ENCODE assay signal across 1 cellular context in genomic region chr14:30974628-30975027, GRCh38.
TF ChIP-seq lines count a peak whose summit lies in the region.

No MANE protein-coding gene starts in this region.

TF ChIP-seq in HEK293, 187 proteins besides CTCF, POLR2A, EP300 and RAD21 (continued from another document):
- no peak for TF ChIP-seq ZNF18 (tag by site-specific recombination; IDR thresholded peaks at IDR 0.05)
- no peak for TF ChIP-seq ZNF555 (tag by site-specific recombination; conservative IDR thresholded peaks at IDR 0.05)
